In the genomic region with DNA sequence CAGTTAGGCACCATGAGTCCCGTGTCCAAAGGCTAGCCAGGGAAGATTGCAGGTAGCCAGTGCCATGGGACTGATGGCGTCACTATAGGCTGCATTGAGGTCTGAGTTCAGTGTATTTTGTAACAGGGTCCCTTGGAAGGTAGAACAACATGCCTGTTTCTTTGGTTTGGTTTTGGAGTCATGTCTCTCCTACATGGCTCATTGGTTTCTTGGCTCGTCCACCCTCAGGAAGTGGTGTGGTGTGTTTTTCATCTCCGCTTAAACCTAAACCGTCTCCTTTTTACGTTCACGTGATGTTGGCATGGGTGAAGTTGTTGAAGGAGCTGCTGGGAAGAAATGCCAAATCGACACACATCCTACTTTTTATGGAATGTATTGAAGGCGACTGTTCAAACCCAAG, we compare ENCODE assay signal across 1 cellular context.
TF ChIP-seq lines count a peak whose summit lies in the region.

No MANE protein-coding gene starts in this region.

TF ChIP-seq in WTC11, 78 proteins besides CTCF, POLR2A, EP300 and RAD21 (continued from another document):
- TF ChIP-seq, protein P1, sequence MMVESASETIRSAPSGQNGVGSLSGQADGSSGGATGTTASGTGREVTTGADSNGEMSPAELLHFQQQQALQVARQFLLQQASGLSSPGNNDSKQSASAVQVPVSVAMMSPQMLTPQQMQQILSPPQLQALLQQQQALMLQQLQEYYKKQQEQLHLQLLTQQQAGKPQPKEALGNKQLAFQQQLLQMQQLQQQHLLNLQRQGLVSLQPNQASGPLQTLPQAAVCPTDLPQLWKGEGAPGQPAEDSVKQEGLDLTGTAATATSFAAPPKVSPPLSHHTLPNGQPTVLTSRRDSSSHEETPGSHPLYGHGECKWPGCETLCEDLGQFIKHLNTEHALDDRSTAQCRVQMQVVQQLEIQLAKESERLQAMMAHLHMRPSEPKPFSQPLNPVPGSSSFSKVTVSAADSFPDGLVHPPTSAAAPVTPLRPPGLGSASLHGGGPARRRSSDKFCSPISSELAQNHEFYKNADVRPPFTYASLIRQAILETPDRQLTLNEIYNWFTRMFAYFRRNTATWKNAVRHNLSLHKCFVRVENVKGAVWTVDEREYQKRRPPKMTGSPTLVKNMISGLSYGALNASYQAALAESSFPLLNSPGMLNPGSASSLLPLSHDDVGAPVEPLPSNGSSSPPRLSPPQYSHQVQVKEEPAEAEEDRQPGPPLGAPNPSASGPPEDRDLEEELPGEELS (CRISPR knock-in tag; IDR thresholded peaks at IDR 0.05): no peak
TF ChIP-seq in WTC11: peak in this region for 0.
